ENCODE assay signal across 26 cellular contexts in genomic region chr6:134701301-134701700, GRCh38.
"Had no signal": no experiment of that assay in that cellular context is flagged by ENCODE, and none has a peak within 500 bp of the region (broad histone marks: within the 10 kb centered on the region; RNA-seq: fewer than 3 reads in every experiment).

No MANE protein-coding gene starts in this region.

- H3K4me1 ChIP-seq: esophagus squamous epithelium, gastrocnemius medialis, prostate gland, spleen, tibial artery had no signal

- ATAC-seq: activated CD8-positive, alpha-beta T cell treated with anti-CD3 and anti-CD28 coated beads, Interleukin-2, amount 10 ng/mL, durations not matched to agents 7 days and 5 days; body of pancreas; gastrocnemius medialis; left ventricle myocardium superior; natural killer cell treated with Interleukin-12 subunit alpha and Interleukin-12 subunit beta and Interleukin-15 and Interleukin-18, amount 100 ng/mL, for 72 hours had no signal

- H3K27ac ChIP-seq: body of pancreas, cardiac muscle cell, esophagus squamous epithelium, gastrocnemius medialis, neutrophil, ovary, prostate gland, spleen, tibial artery, WERI-Rb-1 had no signal

- DNase-seq: activated CD4-positive, alpha-beta T cell treated with anti-CD3 and anti-CD28 coated beads, Interleukin-2, amount 10 ng/mL, durations not matched to agents 7 days and 5 days; activated CD4-positive, CD25-positive, alpha-beta regulatory T cell treated with anti-CD3 and anti-CD28 coated beads, Interleukin-2, amount 50 U/mL, for 72 hours; activated CD8-positive, alpha-beta T cell treated with anti-CD3 and anti-CD28 coated beads, Interleukin-2, amount 10 ng/mL, durations not matched to agents 7 days and 5 days; activated gamma-delta T cell; activated naive CD4-positive, alpha-beta T cell treated with anti-CD3 and anti-CD28 coated beads, Interleukin-2, amount 50 U/mL, for 16 hours; anterior cingulate cortex; body of pancreas; cortex of kidney; endodermal cell; esophagus squamous epithelium; gastrocnemius medialis; head of caudate nucleus; hypothalamus; left ventricle myocardium superior; ovary; spleen; stimulated activated CD4-positive, alpha-beta T cell treated with anti-CD3 and anti-CD28 coated beads, Interleukin-4, amount 100 ng/mL, for 1 hour; substantia nigra; tibial artery; WERI-Rb-1 had no signal

- H3K9me3 ChIP-seq: body of pancreas, esophagus squamous epithelium, gastrocnemius medialis, neutrophil, ovary, prostate gland, spleen, tibial artery had no signal

- H3K4me3 ChIP-seq: body of pancreas, cardiac muscle cell, esophagus squamous epithelium, gastrocnemius medialis, ovary, prostate gland, spleen, tibial artery had no signal

- H3K4me1 Mint-ChIP-seq: activated CD4-positive, alpha-beta T cell treated with anti-CD3 and anti-CD28 coated beads, Interleukin-2, amount 10 ng/mL, durations not matched to agents 7 days and 5 days had no signal

- H3K36me3 Mint-ChIP-seq: natural killer cell treated with Interleukin-12 subunit alpha and Interleukin-12 subunit beta and Interleukin-15 and Interleukin-18, amount 100 ng/mL, for 72 hours had no signal

- H3K9me3 Mint-ChIP-seq: activated CD4-positive, alpha-beta T cell treated with anti-CD3 and anti-CD28 coated beads, Interleukin-2, amount 10 ng/mL, durations not matched to agents 7 days and 5 days; activated T-helper 1 cell treated with anti-CD3 and anti-CD28 coated beads, Interleukin-12 subunit alpha, Interleukin-12 subunit beta, Interleukin-2, Interleukin-4 antibody, amounts not matched to agents 30 ng/mL and 10 ng/mL and 1 ng/mL, durations not matched to agents 14 hours and 24 hours and 36 hours; endodermal cell; natural killer cell treated with Interleukin-12 subunit alpha and Interleukin-12 subunit beta and Interleukin-15 and Interleukin-18, amount 100 ng/mL, for 72 hours; stimulated activated naive CD8-positive, alpha-beta T cell treated with anti-CD3 and anti-CD28 coated beads, Interleukin-15, Interleukin-2, amounts not matched to agents 100 ng/mL and 50 ng/mL, for 24 hours had no signal

- H3K4me3 Mint-ChIP-seq: activated CD4-positive, alpha-beta T cell treated with anti-CD3 and anti-CD28 coated beads, Interleukin-2, amount 10 ng/mL, durations not matched to agents 7 days and 5 days; activated CD8-positive, alpha-beta T cell treated with anti-CD3 and anti-CD28 coated beads, Interleukin-2, amount 10 ng/mL, durations not matched to agents 7 days and 5 days; activated T-helper 1 cell treated with anti-CD3 and anti-CD28 coated beads, Interleukin-12 subunit alpha, Interleukin-12 subunit beta, Interleukin-2, Interleukin-4 antibody, amounts not matched to agents 30 ng/mL and 10 ng/mL and 1 ng/mL, durations not matched to agents 14 hours and 24 hours and 36 hours; endodermal cell; natural killer cell treated with Interleukin-12 subunit alpha and Interleukin-12 subunit beta and Interleukin-15 and Interleukin-18, amount 100 ng/mL, for 72 hours; stimulated activated naive CD8-positive, alpha-beta T cell treated with anti-CD3 and anti-CD28 coated beads, Interleukin-15, Interleukin-2, amounts not matched to agents 100 ng/mL and 50 ng/mL, for 24 hours had no signal

- H3K27ac Mint-ChIP-seq: activated CD4-positive, alpha-beta T cell treated with anti-CD3 and anti-CD28 coated beads, Interleukin-2, amount 10 ng/mL, durations not matched to agents 7 days and 5 days; activated CD8-positive, alpha-beta T cell treated with anti-CD3 and anti-CD28 coated beads, Interleukin-2, amount 10 ng/mL, durations not matched to agents 7 days and 5 days; activated T-helper 1 cell treated with anti-CD3 and anti-CD28 coated beads, Interleukin-12 subunit alpha, Interleukin-12 subunit beta, Interleukin-2, Interleukin-4 antibody, amounts not matched to agents 30 ng/mL and 10 ng/mL and 1 ng/mL, durations not matched to agents 14 hours and 24 hours and 36 hours; endodermal cell; natural killer cell treated with Interleukin-12 subunit alpha and Interleukin-12 subunit beta and Interleukin-15 and Interleukin-18, amount 100 ng/mL, for 72 hours; stimulated activated naive CD8-positive, alpha-beta T cell treated with anti-CD3 and anti-CD28 coated beads, Interleukin-15, Interleukin-2, amounts not matched to agents 100 ng/mL and 50 ng/mL, for 24 hours had no signal

- H3K36me3 ChIP-seq: cardiac muscle cell, esophagus squamous epithelium, gastrocnemius medialis, neutrophil, ovary, prostate gland, spleen, tibial artery, WERI-Rb-1 had no signal
